Comparison of ENCODE assay signal across 7 cellular contexts in genomic region chr6:151690303-151690702, GRCh38.
DNase-seq lines count a peak whose midpoint lies in the region; ATAC-seq and TF ChIP-seq lines count a peak whose summit lies in the region.

No MANE protein-coding gene starts in this region.

- peaks cover 0 to 27% (median 0%) of the 10 kb centered on the region in 9 donors for H3K4me1 ChIP-seq in heart right ventricle
- peaks cover 0 to 28% (median 22%) of the 10 kb centered on the region in 5 donors for H3K4me1 ChIP-seq in subcutaneous abdominal adipose tissue (ENCODE audit: control insufficient read depth in 5 of 5, insufficient read depth in 5 of 5, low read length in 5 of 5)

- H3K9me3 ChIP-seq in heart right ventricle (no peaks in the 10 kb centered on the region), subcutaneous abdominal adipose tissue (ENCODE audit: control insufficient read depth in 5 of 5, low read length in 5 of 5) (no peaks in the 10 kb centered on the region)

- in situ Hi-C loops in SK-MEL-5 (cut with HindIII; ENCODE audit: low pct_unique_long_range_greater_than_20kb, low sequenced_read_pairs), result no loop called here

- 31 to 45% methylated on average over 4 of the region's 4 CpGs for WGBS in heart right ventricle, 2 donors

- peak overlapping the region in 9 of 10 donors; percentile 10 to 47 (median 41) for H3K4me3 ChIP-seq in heart right ventricle
- peak overlapping the region; percentile 30 to 69 (median 54) for H3K4me3 ChIP-seq in subcutaneous abdominal adipose tissue (ENCODE audit: low read depth in 1 of 5, low read length in 5 of 5)

- peak overlapping the region; percentile 18 to 82 (median 69) for H3K27ac ChIP-seq in heart right ventricle
- peak overlapping the region; percentile 97 for H3K27ac ChIP-seq in subcutaneous abdominal adipose tissue (ENCODE audit: low read depth, low read length)

- DNase-seq in SK-MEL-5 (ENCODE audit: low read depth, low spot score) (peak; percentile 66), heart right ventricle (no peak), DMS53 (lab: John Stamatoyannopoulos, UW) (no peak)
- DNase-seq in NK-92 treated with Interleukin-12 subunit alpha and Interleukin-12 subunit beta, amount 100 ng/mL, for 24 hours (lab: John Stamatoyannopoulos, UW), result no peak
- no peak for DNase-seq in activated CD4-positive, alpha-beta T cell treated with anti-CD3 and anti-CD28 coated beads, Interleukin-2, amount 50 U/mL, for 4 hours

- H3K36me3 ChIP-seq in heart right ventricle (no peaks in the 10 kb centered on the region), subcutaneous abdominal adipose tissue (ENCODE audit: control insufficient read depth in 5 of 5, insufficient read depth in 5 of 5, low read length in 5 of 5) (no peaks in the 10 kb centered on the region)

- H3K9ac ChIP-seq in subcutaneous abdominal adipose tissue (ENCODE audit: low read length in 5 of 5), result peak overlapping the region; percentile 64 to 87 (median 75)

- TF ChIP-seq CTCF in heart right ventricle (IDR thresholded peaks at IDR 0.05), result peak in 5 of 9 donors; percentile 22 to 48 (median 42)

- no peaks in the 10 kb centered on the region for H3K27me3 ChIP-seq in heart right ventricle
- H3K27me3 ChIP-seq in subcutaneous abdominal adipose tissue (ENCODE audit: control insufficient read depth in 5 of 5, insufficient read depth in 4 of 5, low read length in 5 of 5), result no peaks in the 10 kb centered on the region

- intact Hi-C loops in heart right ventricle (cut with DNase I), result loop anchor here in 3 of 10 donors (2.0 to 10.0 kb wide), 4 partner anchors 74 to 577 kb away; no protein-coding TSS in a partner anchor

- peak; percentile 35 for ATAC-seq in GM21390 (IDR thresholded peaks at IDR 0.05; ENCODE audit: unreplicated experiment)
- ATAC-seq in heart right ventricle, result peak in 7 of 8 donors; percentile 52 to 87 (median 77)
